Comparison of ENCODE assay signal across 10 cellular contexts in genomic region chr1:184881941-184882648, GRCh38.
DNase-seq lines count a peak whose midpoint lies in the region; ATAC-seq, FAIRE-seq and TF ChIP-seq lines count a peak whose summit lies in the region.
"Had no signal": no experiment of that assay in that cellular context is flagged by ENCODE, and none has a peak within 500 bp of the region (broad histone marks: within the 10 kb centered on the region; RNA-seq: fewer than 3 reads in every experiment).

No MANE protein-coding gene starts in this region.

- H3K4me2 ChIP-seq in IMR-90 (ENCODE audit: low read depth, low read length) (no peak overlapping the region), H1 (ENCODE audit: insufficient read depth in 1 of 2, low read depth in 2 of 2, low read length in 2 of 2) (no peak overlapping the region)
- H3K4me2 ChIP-seq: BLaER1 had no signal

- no peak overlapping the region for H3K4me3 ChIP-seq in IMR-90 (ENCODE audit: insufficient read depth, low read depth, low read length)
- no peak overlapping the region for H3K4me3 ChIP-seq in H1 (ENCODE audit: extremely low read depth in 1 of 4, insufficient read depth in 2 of 4, low read depth in 3 of 4, low read length in 4 of 4)
- H3K4me3 ChIP-seq in stomach = no peak overlapping the region
- H3K4me3 ChIP-seq: BLaER1, cardiac muscle cell had no signal

- H3K18ac ChIP-seq in IMR-90 (ENCODE audit: low read depth, low read length) = no peak overlapping the region
- H3K18ac ChIP-seq in H1 (ENCODE audit: extremely low read depth, low read length) = no peak overlapping the region

- no peaks in the 10 kb centered on the region for H3K9me3 ChIP-seq in IMR-90 (ENCODE audit: control insufficient read depth, insufficient read depth, low read length)
- H3K9me3 ChIP-seq in H1 (ENCODE audit: insufficient read depth in 2 of 2, low read depth in 1 of 2, low read length in 1 of 2) = no peaks in the 10 kb centered on the region
- H3K9me3 ChIP-seq in stomach = no peaks in the 10 kb centered on the region
- H3K9me3 ChIP-seq: BLaER1 had no signal

- no peaks in the 10 kb centered on the region for H3K79me2 ChIP-seq in H1 (ENCODE audit: control insufficient read depth in 1 of 2, insufficient read depth in 2 of 2, low read length in 2 of 2)

- peaks cover 10% of the 10 kb centered on the region; the same call in 1 of the 2 replicates for H3K9me1 ChIP-seq in IMR-90 (ENCODE audit: insufficient read depth, low read length)

- H3K27ac ChIP-seq in IMR-90 (ENCODE audit: insufficient read depth, low read length) (no peak overlapping the region), H1 (ENCODE audit: low read depth, low read length) (no peak overlapping the region), stomach (peak overlapping the region in 4 of 5 donors; percentile 61 to 85 (median 74))
- H3K27ac ChIP-seq: BLaER1, cardiac muscle cell had no signal

- H2AK9ac ChIP-seq in IMR-90 (replicated peaks; ENCODE audit: low read depth, low read length, poor library complexity) = no peak overlapping the region

- 0 out of 2 replicates have a peak overlapping the region, but pooled peaks have one; percentile 15 for H2AK5ac ChIP-seq in IMR-90 (ENCODE audit: low read depth, low read length)
- H2AK5ac ChIP-seq in H1 (ENCODE audit: low read depth, low read length) = no peak overlapping the region

- FAIRE-seq in H1 (lab: Jason Lieb, UNC) = no peak

- H4K20me1 ChIP-seq in IMR-90 (ENCODE audit: insufficient read depth, low read length) = no peaks in the 10 kb centered on the region
- H4K20me1 ChIP-seq in H1 (replicated peaks in 1 of 2; ENCODE audit: control insufficient read depth in 1 of 2, insufficient read depth in 2 of 2, low read length in 2 of 2) = no peaks in the 10 kb centered on the region
- H4K20me1 ChIP-seq: BLaER1 had no signal

- no peak overlapping the region for H3K56ac ChIP-seq in IMR-90 (ENCODE audit: extremely low read depth, insufficient read depth, low read length)
- H3K56ac ChIP-seq in H1 (replicated peaks; ENCODE audit: insufficient read length, low read depth, low read length) = no peak overlapping the region

- no peaks in the 10 kb centered on the region for H3K36me3 ChIP-seq in IMR-90 (ENCODE audit: control insufficient read depth, insufficient read depth, low read length)
- H3K36me3 ChIP-seq in H1 (ENCODE audit: control insufficient read depth in 2 of 4, insufficient read depth in 4 of 4, low read length in 3 of 4) = no peaks in the 10 kb centered on the region; a peak in 1 of 8 replicates
- H3K36me3 ChIP-seq in stomach = peaks cover 0 to 8% (median 4%) of the 10 kb centered on the region in 4 donors
- H3K36me3 ChIP-seq: BLaER1, cardiac muscle cell had no signal

- H2AFZ ChIP-seq in IMR-90 (replicated peaks; ENCODE audit: low read length, poor library complexity) (no peak overlapping the region), H1 (ENCODE audit: low read length) (no peak overlapping the region)

- H2BK15ac ChIP-seq in IMR-90 (ENCODE audit: low read depth, low read length) = no peak overlapping the region
- H2BK15ac ChIP-seq in H1 (ENCODE audit: low read length) = no peak overlapping the region

- in situ Hi-C loops in IMR-90 (cut with MboI; ENCODE audit: low sequenced_read_pairs) = no loop called here

- H3K79me1 ChIP-seq in IMR-90 (ENCODE audit: low read depth in 1 of 2, low read length in 2 of 2) (peaks cover 0 to 12% of the 10 kb centered on the region in 2 experiments; a peak in 1 of 4 replicates), H1 (ENCODE audit: low read depth, low read length) (no peaks in the 10 kb centered on the region; the same call in 1 of the 2 replicates)

- no peak overlapping the region for H2BK120ac ChIP-seq in IMR-90 (ENCODE audit: low read depth, low read length)
- no peak overlapping the region for H2BK120ac ChIP-seq in H1 (replicated peaks; ENCODE audit: low read depth, low read length)

- H2BK12ac ChIP-seq in H1 (ENCODE audit: low read depth, low read length) = no peak overlapping the region

- H3K23ac ChIP-seq in IMR-90 (ENCODE audit: low read depth, low read length) (0 out of 2 replicates have a peak overlapping the region, but pooled peaks have one; percentile 32), H1 (ENCODE audit: insufficient read length) (no peak overlapping the region)

- intact Hi-C loops in IMR-90 (cut with micrococcal nuclease) (no loop called here), stomach (cut with DNase I; ENCODE audit: low total_unique reads) (no loop called here)

- TF ChIP-seq CTCF in IMR-90 (conservative IDR thresholded peaks at IDR 0.05; ENCODE audit: low read depth, low read length) (no peak), H1 (IDR thresholded peaks at IDR 0.05; ENCODE audit: control extremely low read depth in 1 of 3, insufficient read depth in 1 of 3, low read depth in 1 of 3, low read length in 3 of 3) (no peak), stomach (IDR thresholded peaks at IDR 0.05) (no peak)

- H3K9ac ChIP-seq in IMR-90 (ENCODE audit: low read depth, low read length) (no peak overlapping the region), H1 (replicated peaks in 1 of 4; ENCODE audit: extremely low read depth in 1 of 4, low read depth in 3 of 4, low read length in 3 of 4) (no peak overlapping the region)
- H3K9ac ChIP-seq: BLaER1 had no signal

- dilution Hi-C loops in IMR-90 (cut with HindIII; ENCODE audit: low sequenced_read_pairs, unreplicated experiment) = no loop called here

- peak; percentile 13 for DNase-seq in activated naive CD4-positive, alpha-beta T cell treated with Interleukin-2 at 50 U/mL for 16 hours
- DNase-seq in activated naive CD4-positive, alpha-beta T cell (lab: John Stamatoyannopoulos, UW) = no peak
- DNase-seq in IMR-90 (no peak), H1 (ENCODE audit: low read depth in 1 of 2, low spot score in 2 of 2) (no peak), stomach (no peak), iPS-NIHi7 (ENCODE audit: extremely low spot score) (no peak), NCI-H2227 (lab: John Stamatoyannopoulos, UW; ENCODE audit: unreplicated experiment) (no peak)

- H3K4me1 ChIP-seq in IMR-90 (ENCODE audit: control insufficient read depth, insufficient read depth, low read length) (no peaks in the 10 kb centered on the region), H1 (replicated peaks in 1 of 4; ENCODE audit: control insufficient read depth in 3 of 4, insufficient read depth in 4 of 4, low read length in 3 of 4) (peaks cover 0 to 4% (median 0%) of the 10 kb centered on the region in 4 experiments; a peak in 3 of 7 replicates), stomach (peaks cover 4 to 96% (median 61%) of the 10 kb centered on the region in 4 donors)
- H3K4me1 ChIP-seq: BLaER1 had no signal

- H4K5ac ChIP-seq in IMR-90 (ENCODE audit: low read depth, low read length) (no peak overlapping the region), H1 (ENCODE audit: insufficient read length, low read depth, low read length) (no peak overlapping the region)

- 100% methylated on average over 1 of the region's 6 CpGs; no CpG with 5 or more reads in 1 of the 2 experiments for WGBS in IMR-90 (ENCODE audit: extremely low coverage in 2 of 2, insufficient read length in 1 of 2), 2 experiments
- WGBS in H1 (ENCODE audit: extremely low coverage in 1 of 2, insufficient coverage in 1 of 2, insufficient read length in 1 of 2, insufficient replicate concordance in 2 of 2, low coverage in 1 of 2, low lambda C conversion rate in 2 of 2, missing lambda C conversion rate in 1 of 2), 2 experiments = 69% methylated on average over 6 of the region's 6 CpGs; no CpG with 5 or more reads in 1 of the 2 experiments
- WGBS in stomach, 5 donors = 51 to 68% (median 62%) methylated on average over 6 of the region's 6 CpGs

- CTCF ChIA-PET in IMR-90 (lab: Yijun Ruan, JAX) = no interaction called here
- CTCF ChIA-PET in H1 (lab: Charles Lee; ENCODE audit: partially characterized antibody) = no interaction called here

- H3K4ac ChIP-seq in IMR-90 (ENCODE audit: low read depth, low read length) = no peak overlapping the region
- no peak overlapping the region for H3K4ac ChIP-seq in H1 (replicated peaks; ENCODE audit: insufficient read length, low read depth, low read length)

- peak; percentile 32 for ATAC-seq in IMR-90 (ENCODE audit: low read depth)
- ATAC-seq in HG03025 (IDR thresholded peaks at IDR 0.05; ENCODE audit: low FRiP score, unreplicated experiment) = no peak

- H2BK20ac ChIP-seq in IMR-90 (ENCODE audit: low read depth, low read length) (no peak overlapping the region), H1 (ENCODE audit: low read length) (no peak overlapping the region)

- TF ChIP-seq POLR2A in IMR-90 (IDR thresholded peaks at IDR 0.05; ENCODE audit: low read depth, low read length) (no peak), H1 (IDR thresholded peaks at IDR 0.05; ENCODE audit: control extremely low read depth in 1 of 2, low read depth in 2 of 2, low read length in 2 of 2) (no peak), stomach (IDR thresholded peaks at IDR 0.05) (no peak)

- no peaks in the 10 kb centered on the region for H3K27me3 ChIP-seq in IMR-90 (ENCODE audit: control insufficient read depth, insufficient read depth, low read length)
- H3K27me3 ChIP-seq in H1 (replicated peaks in 1 of 4; ENCODE audit: control insufficient read depth in 3 of 4, extremely low read depth in 1 of 4, insufficient read depth in 3 of 4, low read length in 3 of 4) = peaks cover 0 to 6% (median 4%) of the 10 kb centered on the region in 4 experiments; a peak in 4 of 7 replicates
- H3K27me3 ChIP-seq in stomach = no peaks in the 10 kb centered on the region
- H3K27me3 ChIP-seq: BLaER1, cardiac muscle cell had no signal

- POLR2A ChIA-PET in IMR-90 (lab: Charles Lee; ENCODE audit: unreplicated experiment) = no interaction called here
- POLR2A ChIA-PET in H1 (lab: Charles Lee; ENCODE audit: partially characterized antibody) = interaction anchor here (0.5 to 1.4 kb wide), 2 partner anchors 18 to 215 kb away, joined by 3 read pairs; no protein-coding TSS in a partner anchor

- H3K14ac ChIP-seq in IMR-90 (replicated peaks; ENCODE audit: low read depth, low read length) (no peak overlapping the region), H1 (ENCODE audit: insufficient read length) (no peak overlapping the region)

- no TSS peak for BruUV-seq in IMR-90 (replicated peaks; lab: Mats Ljungman, UMichigan)

- TF ChIP-seq EP300 in H1 (IDR thresholded peaks at IDR 0.05; ENCODE audit: borderline replicate concordance in 1 of 2, low read depth in 2 of 2, low read length in 2 of 2) (no peak), stomach (IDR thresholded peaks at IDR 0.05) (no peak)

- H4K8ac ChIP-seq in IMR-90 (ENCODE audit: low read depth in 2 of 2, low read length in 2 of 2) = no peak overlapping the region
- H4K8ac ChIP-seq in H1 (ENCODE audit: extremely low read depth, insufficient read depth, low read length) = no peak overlapping the region

- no peak for TF ChIP-seq RAD21 in IMR-90 (IDR thresholded peaks at IDR 0.05; ENCODE audit: low read length)
- TF ChIP-seq RAD21 in H1 (IDR thresholded peaks at IDR 0.05 in 1 of 2, conservative IDR thresholded peaks at IDR 0.05 in 1 of 2; ENCODE audit: low read depth in 2 of 2, low read length in 2 of 2) = no peak

- no peak overlapping the region for H2BK5ac ChIP-seq in IMR-90 (ENCODE audit: low read depth, low read length, poor library complexity, severe bottlenecking)
- no peak overlapping the region for H2BK5ac ChIP-seq in H1 (ENCODE audit: low read depth, low read length)

- H4K91ac ChIP-seq in IMR-90 (ENCODE audit: insufficient read depth, low read depth, low read length) = no peak overlapping the region
- H4K91ac ChIP-seq in H1 (replicated peaks; ENCODE audit: insufficient read length, low read length) = no peak overlapping the region

- no peaks in the 10 kb centered on the region for H3K23me2 ChIP-seq in H1 (ENCODE audit: low read depth, low read length)

Comparison
In these comparisons a context has a peak if more than half of its experiments do, and no peak if none do; other contexts are left out.
1. H3K27ac ChIP-seq: peak in stomach (4 of 5); none in IMR-90 (single experiment) and H1 (single experiment).